8 cellular contexts compared by ENCODE assay signal in genomic region chr20:2873747-2874041, GRCh38. TPM values are rescaled to one million over a fixed set of nuclear protein-coding genes. Genes with fewer than 3 reads are reported as not detected.
DNase-seq lines count a peak whose midpoint lies in the region; ATAC-seq and TF ChIP-seq lines count a peak whose summit lies in the region.

No MANE protein-coding gene starts in this region.

- no peaks in the 10 kb centered on the region for H3K9me3 Mint-ChIP-seq in neural crest cell

- WGBS in esophagus muscularis mucosa: 0% methylated on average over 1 of the region's 29 CpGs
- 0% methylated on average over 8 to 12 of the region's 29 CpGs for WGBS in testis, 2 donors

- peak overlapping the region; percentile 92 for H3K27ac Mint-ChIP-seq in neural crest cell (ENCODE audit: unreplicated experiment)

- TF ChIP-seq CTCF in AG09309 (IDR thresholded peaks at IDR 0.05; ENCODE audit: control insufficient read depth, insufficient read depth, low read depth, low read length, missing control alignments): no peak
- TF ChIP-seq CTCF in esophagus muscularis mucosa (IDR thresholded peaks at IDR 0.05): no peak
- no peak for TF ChIP-seq CTCF in neural crest cell (conservative IDR thresholded peaks at IDR 0.05)
- no peak for TF ChIP-seq CTCF in testis (IDR thresholded peaks at IDR 0.05)

- peaks cover 13% of the 10 kb centered on the region for H3K27me3 Mint-ChIP-seq in neural crest cell (ENCODE audit: low read depth)

- H3K9me3 ChIP-seq in esophagus muscularis mucosa (no peaks in the 10 kb centered on the region), testis (no peaks in the 10 kb centered on the region)

- peak overlapping the region; percentile 89 for H3K4me3 Mint-ChIP-seq in neural crest cell

- H3K27ac ChIP-seq in esophagus muscularis mucosa (replicated peaks in 1 of 4): peak overlapping the region; percentile 73 to 94 (median 88)
- peak overlapping the region; percentile 55 to 87 for H3K27ac ChIP-seq in testis

- H3K27me3 ChIP-seq in esophagus muscularis mucosa (peaks cover 0 to 7% (median 0%) of the 10 kb centered on the region in 4 donors), testis (no peaks in the 10 kb centered on the region)

- H3K4me1 Mint-ChIP-seq in neural crest cell: peaks cover 59% of the 10 kb centered on the region

- TF ChIP-seq EP300 in esophagus muscularis mucosa (IDR thresholded peaks at IDR 0.05): no peak

- TF ChIP-seq POLR2A in esophagus muscularis mucosa (IDR thresholded peaks at IDR 0.05; ENCODE audit: low read depth) (no peak), testis (IDR thresholded peaks at IDR 0.05) (no peak)

- H3K4me3 ChIP-seq in AG09309 (ENCODE audit: control insufficient read depth, low read depth, low read length) (peak overlapping the region; percentile 92), esophagus muscularis mucosa (peak overlapping the region; percentile 70 to 100 (median 98)), testis (peak overlapping the region; percentile 93 to 98)

- peaks cover 33 to 57% (median 56%) of the 10 kb centered on the region in 4 donors for H3K4me1 ChIP-seq in esophagus muscularis mucosa
- H3K4me1 ChIP-seq in testis: peaks cover 25% of the 10 kb centered on the region

- in situ Hi-C loops in KBM-7 (cut with MboI; ENCODE audit: low pct_unique_long_range_greater_than_20kb, low sequenced_read_pairs): no loop called here

- ATAC-seq in GM19455 (IDR thresholded peaks at IDR 0.05; ENCODE audit: unreplicated experiment): peak; percentile 47

- H3K36me3 ChIP-seq in esophagus muscularis mucosa (no peaks in the 10 kb centered on the region), testis (ENCODE audit: low read depth, missing control alignments) (no peaks in the 10 kb centered on the region)

- H3K36me3 Mint-ChIP-seq in neural crest cell (ENCODE audit: low read depth): no peaks in the 10 kb centered on the region

- intact Hi-C loops in esophagus muscularis mucosa (cut with DNase I): loop anchor here (2.0 to 10.0 kb wide), 2 partner anchors 33 to 209 kb away; partner anchors contain the start of genes IDH3B, PCED1A and VPS16
- intact Hi-C loops in testis (cut with DNase I; ENCODE audit: low total_unique reads): no loop called here

- DNase-seq in AG09309 (ENCODE audit: low read depth) (no peak), KBM-7 (peak; percentile 29), esophagus muscularis mucosa (ENCODE audit: extremely low spot score) (no peak), neural crest cell (ENCODE audit: low read depth, low spot score) (peak; percentile 61), testis (peak; percentile 46), AML-193 (lab: John Stamatoyannopoulos, UW) (no peak)
- DNase-seq in activated CD8-positive, alpha-beta memory T cell treated with anti-CD3 and anti-CD28 coated beads, Interleukin-2, amount 50 U/mL, for 4 hours: peak; percentile 68

RNA-seq across cellular contexts. Expression of gene PTPRA, which starts 0.4 kb away (rescaled TPM):
- total RNA-seq in esophagus muscularis mucosa (10 to 100 TPM; 49.2 to 80.8 (median 60.4) TPM), neural crest cell (86.5 and 88.7 TPM in 2 replicates), testis (10 to 100 TPM; 52.0 to 68.9 TPM)
- 83.8 TPM for polyA plus RNA-seq in testis (ENCODE audit: insufficient read depth, low read depth, low replicate concordance)

RNA-seq across cellular contexts. Expression of gene VPS16, which starts 33.1 kb away (rescaled TPM):
- total RNA-seq in esophagus muscularis mucosa (10 to 100 TPM; 22.0 to 37.5 (median 30.2) TPM), neural crest cell (49.8 and 50.6 TPM in 2 replicates), testis (10 to 100 TPM; 24.3 to 31.4 TPM)
- polyA plus RNA-seq in testis (ENCODE audit: insufficient read depth, low read depth, low replicate concordance): 27.3 TPM

RNA-seq across cellular contexts. Expression of gene PCED1A, which starts 33.2 kb away (rescaled TPM):
- total RNA-seq in esophagus muscularis mucosa (10 to 100 TPM; 15.1 to 24.1 (median 22.5) TPM), neural crest cell (68.7 and 71.9 TPM in 2 replicates), testis (10 to 100 TPM; 46.0 to 51.1 TPM)
- polyA plus RNA-seq in testis (ENCODE audit: insufficient read depth, low read depth, low replicate concordance): 20.8 TPM

RNA-seq across cellular contexts. Expression of gene TMEM239, which starts 57.5 kb away (rescaled TPM):
- total RNA-seq in esophagus muscularis mucosa (not detected), neural crest cell (not detected in 2 replicates), testis (100 to 1,000 TPM in 1 of 2 donors, 10 to 100 TPM in 1; 39.0 to 133 TPM)
- 77.3 TPM for polyA plus RNA-seq in testis (ENCODE audit: insufficient read depth, low read depth, low replicate concordance)

RNA-seq across cellular contexts. Expression of gene C20orf141, which starts 58.9 kb away (rescaled TPM):
- total RNA-seq in esophagus muscularis mucosa (not detected), neural crest cell (not detected in 2 replicates), testis (100 to 1,000 TPM in 1 of 2 donors, 10 to 100 TPM in 1; 53.6 to 177 TPM)
- polyA plus RNA-seq in testis (ENCODE audit: insufficient read depth, low read depth, low replicate concordance): 154 TPM

Comparison
In these comparisons a context has a peak if more than half of its experiments do, and no peak if none do; other contexts are left out.
1. DNase-seq: peak in KBM-7 (single experiment), activated CD8-positive, alpha-beta memory T cell treated with anti-CD3 and anti-CD28 coated beads, Interleukin-2, amount 50 U/mL, for 4 hours (single experiment), neural crest cell (single experiment) and testis (single experiment); none in AG09309 (single experiment), esophagus muscularis mucosa (single experiment) and AML-193 (0 of 2).
2. Peak in every context shown above with its lines, with median percentiles within 50 percentile points of each other: H3K4me3 ChIP-seq.